ENCODE assay signal across 2 cellular contexts in the genomic region with DNA sequence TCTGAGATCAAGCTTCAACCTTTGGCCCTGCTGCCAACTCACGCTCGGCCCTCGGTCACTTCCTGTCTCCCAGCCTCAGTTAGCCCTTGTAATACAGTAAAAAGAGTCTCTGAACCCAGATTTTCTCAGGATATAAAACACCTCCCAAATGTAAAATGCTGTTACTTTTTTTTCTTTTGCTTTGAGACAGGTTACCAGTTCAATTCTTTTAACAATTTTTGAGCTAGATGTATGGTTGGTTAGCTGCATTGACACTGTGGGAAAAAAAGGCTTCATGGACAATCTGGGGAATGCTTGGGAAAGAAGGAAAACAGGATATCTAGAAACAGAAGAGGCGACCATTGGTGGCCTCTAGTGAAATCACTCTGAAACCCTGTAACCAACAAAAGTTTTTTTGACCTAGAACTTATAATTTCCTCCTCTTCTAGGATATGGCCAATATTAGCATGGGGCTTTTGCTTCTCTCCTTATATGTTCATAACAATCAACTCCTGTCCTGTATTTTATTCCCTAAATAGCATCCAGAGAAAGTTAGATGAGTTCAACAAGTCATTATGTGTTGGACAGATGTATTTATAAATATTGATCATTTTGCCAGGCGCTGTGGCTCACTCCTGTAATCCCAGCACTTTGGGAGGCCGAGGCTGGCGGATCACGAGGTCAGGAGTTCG.
TF ChIP-seq lines count a peak whose summit lies in the region.

No MANE protein-coding gene starts in this region.

TF ChIP-seq in HCT116, 20 proteins besides CTCF, POLR2A, EP300 and RAD21:
- TF ChIP-seq EZH2 (IDR thresholded peaks at IDR 0.05): no peak
- no peak for TF ChIP-seq SP1 (IDR thresholded peaks at IDR 0.05; ENCODE audit: low read depth)
- TF ChIP-seq FOSL1 (IDR thresholded peaks at IDR 0.05; ENCODE audit: low read depth): no peak; the same call in 1 of the 2 replicates
- no peak for TF ChIP-seq CEBPB (IDR thresholded peaks at IDR 0.05; ENCODE audit: low read depth)
- no peak for TF ChIP-seq MAX (IDR thresholded peaks at IDR 0.05)
- TF ChIP-seq SIN3A (IDR thresholded peaks at IDR 0.05; ENCODE audit: low read depth): peak; percentile 25; the same call in 1 of the 2 replicates

TF ChIP-seq in K562, 482 proteins besides CTCF, POLR2A, EP300 and RAD21 (continues in another document):
- TF ChIP-seq HNRNPH1 (optimal IDR thresholded peaks at IDR 0.05; ENCODE audit: low read depth, low read length) (no peak), ZNF584 (CRISPR knock-in tag; IDR thresholded peaks at IDR 0.05; ENCODE audit: low read depth) (no peak), RB1 (IDR thresholded peaks at IDR 0.05; ENCODE audit: low read depth) (no peak), JUNB (CRISPR knock-in tag; conservative IDR thresholded peaks at IDR 0.05) (no peak), HNRNPLL (IDR thresholded peaks at IDR 0.05; ENCODE audit: low read depth, low read length, poor library complexity, severe bottlenecking) (no peak), RBM39 (optimal IDR thresholded peaks at IDR 0.05; ENCODE audit: low read depth, low read length) (no peak), NR2C2 (CRISPR knock-in tag; IDR thresholded peaks at IDR 0.05) (no peak), NR2C2 (tag; IDR thresholded peaks at IDR 0.05) (peak; percentile 96), CBFA2T3 (IDR thresholded peaks at IDR 0.05) (no peak), ZNF217 (CRISPR knock-in tag; IDR thresholded peaks at IDR 0.05) (no peak), SUPT5H (IDR thresholded peaks at IDR 0.05) (peak; percentile 55; the same call in 1 of the 2 replicates), TGIF2 (CRISPR knock-in tag; IDR thresholded peaks at IDR 0.05) (no peak), SLC30A9 (CRISPR knock-in tag; IDR thresholded peaks at IDR 0.05) (no peak), MAX (CRISPR knock-in tag; IDR thresholded peaks at IDR 0.05) (no peak), GTF2E2 (tag; IDR thresholded peaks at IDR 0.05) (peak; percentile 91), MEIS2 (IDR thresholded peaks at IDR 0.05; ENCODE audit: partially characterized antibody) (no peak), RBM25 (IDR thresholded peaks at IDR 0.05; ENCODE audit: low read depth, low read length, severe bottlenecking) (no peak), KLF1 (tag; IDR thresholded peaks at IDR 0.05) (no peak), ARNT (IDR thresholded peaks at IDR 0.05) (peak; percentile 18 to 51; a peak in 1 of 4 replicates), NFRKB (IDR thresholded peaks at IDR 0.05; ENCODE audit: low read depth) (peak; percentile 81), JUND (IDR thresholded peaks at IDR 0.05; ENCODE audit: borderline replicate concordance, low read depth, low read length) (no peak), JUND (tag; IDR thresholded peaks at IDR 0.05; ENCODE audit: borderline replicate concordance, low read depth, low read length) (no peak), NRF1 (conservative IDR thresholded peaks at IDR 0.05 in 1 of 2, IDR thresholded peaks at IDR 0.05 in 1 of 2) (no peak), PHB (CRISPR knock-in tag; IDR thresholded peaks at IDR 0.05) (no peak), TRIM24 (IDR thresholded peaks at IDR 0.05) (no peak), CXXC5 (CRISPR knock-in tag; IDR thresholded peaks at IDR 0.05) (no peak), TAL1 (IDR thresholded peaks at IDR 0.05) (no peak), U2AF2 (optimal IDR thresholded peaks at IDR 0.05; ENCODE audit: low read depth, low read length) (no peak), FIP1L1 (IDR thresholded peaks at IDR 0.05; ENCODE audit: low read depth, low read length, poor library complexity, severe bottlenecking) (no peak), BRD9 (IDR thresholded peaks at IDR 0.05; ENCODE audit: low read depth, partially characterized antibody) (peak; percentile 56), DEAF1 (CRISPR knock-in tag; IDR thresholded peaks at IDR 0.05) (0 out of 2 replicates have a peak, but pooled peaks have one; percentile 24), MYBL2 (IDR thresholded peaks at IDR 0.05; ENCODE audit: low read depth) (no peak), MYBL2 (CRISPR knock-in tag; IDR thresholded peaks at IDR 0.05; ENCODE audit: borderline replicate concordance) (no peak), SMARCB1 (IDR thresholded peaks at IDR 0.05; ENCODE audit: insufficient read length, low read depth) (no peak), SREBF2 (CRISPR knock-in tag; IDR thresholded peaks at IDR 0.05) (no peak), KAT8 (IDR thresholded peaks at IDR 0.05; ENCODE audit: low read depth) (no peak), ZSCAN29 (IDR thresholded peaks at IDR 0.05) (no peak), ILK (tag; IDR thresholded peaks at IDR 0.05; ENCODE audit: borderline replicate concordance, low read depth) (no peak), ZNF561 (CRISPR knock-in tag; conservative IDR thresholded peaks at IDR 0.05) (no peak; the same call in 1 of the 2 replicates), ZBTB11 (CRISPR knock-in tag; IDR thresholded peaks at IDR 0.05) (no peak; a peak in 1 of 6 replicates), PPARD (CRISPR knock-in tag; IDR thresholded peaks at IDR 0.05) (no peak), ZNF239 (CRISPR knock-in tag; IDR thresholded peaks at IDR 0.05) (no peak), BHLHE40 (IDR thresholded peaks at IDR 0.05; ENCODE audit: low read length) (no peak), PCBP1 (IDR thresholded peaks at IDR 0.05; ENCODE audit: low read depth, low read length, poor library complexity, severe bottlenecking) (no peak), E2F3 (CRISPR knock-in tag; IDR thresholded peaks at IDR 0.05) (0 out of 2 replicates have a peak, but pooled peaks have one; percentile 30), SOX6 (IDR thresholded peaks at IDR 0.05) (no peak), STAT5A (IDR thresholded peaks at IDR 0.05; ENCODE audit: borderline replicate concordance, low read length) (no peak), ARHGAP35 (IDR thresholded peaks at IDR 0.05; ENCODE audit: partially characterized antibody) (no peak), ZNF780A (CRISPR knock-in tag; IDR thresholded peaks at IDR 0.05) (no peak), PRMT5 (CRISPR knock-in tag; IDR thresholded peaks at IDR 0.05) (no peak), YBX1 (IDR thresholded peaks at IDR 0.05) (no peak), SMARCA4 (IDR thresholded peaks at IDR 0.05) (no peak), CBFB (CRISPR knock-in tag; IDR thresholded peaks at IDR 0.05) (no peak), HDAC1 (IDR thresholded peaks at IDR 0.05) (no peak), MED1 (CRISPR knock-in tag; IDR thresholded peaks at IDR 0.05; ENCODE audit: borderline replicate concordance) (no peak), ZNF224 (CRISPR knock-in tag; IDR thresholded peaks at IDR 0.05) (no peak), ZNF76 (CRISPR knock-in tag; IDR thresholded peaks at IDR 0.05; ENCODE audit: borderline replicate concordance) (no peak), SFPQ (IDR thresholded peaks at IDR 0.05; ENCODE audit: low read depth, low read length) (no peak), ID3 (CRISPR knock-in tag; IDR thresholded peaks at IDR 0.05) (no peak), ID3 (tag; IDR thresholded peaks at IDR 0.05) (no peak)
- TF ChIP-seq, protein P1, sequence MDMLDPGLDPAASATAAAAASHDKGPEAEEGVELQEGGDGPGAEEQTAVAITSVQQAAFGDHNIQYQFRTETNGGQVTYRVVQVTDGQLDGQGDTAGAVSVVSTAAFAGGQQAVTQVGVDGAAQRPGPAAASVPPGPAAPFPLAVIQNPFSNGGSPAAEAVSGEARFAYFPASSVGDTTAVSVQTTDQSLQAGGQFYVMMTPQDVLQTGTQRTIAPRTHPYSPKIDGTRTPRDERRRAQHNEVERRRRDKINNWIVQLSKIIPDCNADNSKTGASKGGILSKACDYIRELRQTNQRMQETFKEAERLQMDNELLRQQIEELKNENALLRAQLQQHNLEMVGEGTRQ (CRISPR knock-in tag; IDR thresholded peaks at IDR 0.05): no peak
- TF ChIP-seq, protein P2, sequence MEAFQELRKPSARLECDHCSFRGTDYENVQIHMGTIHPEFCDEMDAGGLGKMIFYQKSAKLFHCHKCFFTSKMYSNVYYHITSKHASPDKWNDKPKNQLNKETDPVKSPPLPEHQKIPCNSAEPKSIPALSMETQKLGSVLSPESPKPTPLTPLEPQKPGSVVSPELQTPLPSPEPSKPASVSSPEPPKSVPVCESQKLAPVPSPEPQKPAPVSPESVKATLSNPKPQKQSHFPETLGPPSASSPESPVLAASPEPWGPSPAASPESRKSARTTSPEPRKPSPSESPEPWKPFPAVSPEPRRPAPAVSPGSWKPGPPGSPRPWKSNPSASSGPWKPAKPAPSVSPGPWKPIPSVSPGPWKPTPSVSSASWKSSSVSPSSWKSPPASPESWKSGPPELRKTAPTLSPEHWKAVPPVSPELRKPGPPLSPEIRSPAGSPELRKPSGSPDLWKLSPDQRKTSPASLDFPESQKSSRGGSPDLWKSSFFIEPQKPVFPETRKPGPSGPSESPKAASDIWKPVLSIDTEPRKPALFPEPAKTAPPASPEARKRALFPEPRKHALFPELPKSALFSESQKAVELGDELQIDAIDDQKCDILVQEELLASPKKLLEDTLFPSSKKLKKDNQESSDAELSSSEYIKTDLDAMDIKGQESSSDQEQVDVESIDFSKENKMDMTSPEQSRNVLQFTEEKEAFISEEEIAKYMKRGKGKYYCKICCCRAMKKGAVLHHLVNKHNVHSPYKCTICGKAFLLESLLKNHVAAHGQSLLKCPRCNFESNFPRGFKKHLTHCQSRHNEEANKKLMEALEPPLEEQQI (IDR thresholded peaks at IDR 0.05): 0 out of 2 replicates have a peak, but pooled peaks have one; percentile 24
- TF ChIP-seq, protein P3, sequence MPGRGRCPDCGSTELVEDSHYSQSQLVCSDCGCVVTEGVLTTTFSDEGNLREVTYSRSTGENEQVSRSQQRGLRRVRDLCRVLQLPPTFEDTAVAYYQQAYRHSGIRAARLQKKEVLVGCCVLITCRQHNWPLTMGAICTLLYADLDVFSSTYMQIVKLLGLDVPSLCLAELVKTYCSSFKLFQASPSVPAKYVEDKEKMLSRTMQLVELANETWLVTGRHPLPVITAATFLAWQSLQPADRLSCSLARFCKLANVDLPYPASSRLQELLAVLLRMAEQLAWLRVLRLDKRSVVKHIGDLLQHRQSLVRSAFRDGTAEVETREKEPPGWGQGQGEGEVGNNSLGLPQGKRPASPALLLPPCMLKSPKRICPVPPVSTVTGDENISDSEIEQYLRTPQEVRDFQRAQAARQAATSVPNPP (IDR thresholded peaks at IDR 0.05; ENCODE audit: borderline replicate concordance, insufficient read depth, insufficient read length): no peak
